In the genomic region with DNA sequence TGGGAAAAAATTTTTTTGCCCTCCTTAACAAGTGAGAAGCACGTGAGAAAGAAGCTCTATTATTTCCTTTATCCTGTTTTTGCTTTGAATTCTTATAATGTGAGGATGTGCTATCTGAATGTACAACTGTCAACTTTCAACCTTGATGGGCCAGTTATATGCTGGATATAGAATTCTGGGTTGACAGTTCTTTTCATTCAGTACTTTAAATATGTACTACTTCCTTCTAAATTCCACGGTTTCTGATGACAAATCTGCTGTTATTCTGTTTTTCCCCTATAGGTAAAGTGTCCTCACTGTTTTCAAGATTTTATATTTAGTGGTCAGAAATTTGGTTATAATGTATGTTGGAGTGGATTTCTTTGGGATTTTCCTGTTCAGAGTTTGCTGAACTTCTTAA, we compare ENCODE assay signal across 27 cellular contexts.
"Had no signal": no experiment of that assay in that cellular context is flagged by ENCODE, and none has a peak within 500 bp of the region (broad histone marks: within the 10 kb centered on the region; RNA-seq: fewer than 3 reads in every experiment).

No MANE protein-coding gene starts in this region.

- H3K27me3 Mint-ChIP-seq: naive B cell; natural killer cell treated with Interleukin-12 subunit alpha and Interleukin-12 subunit beta and Interleukin-15 and Interleukin-18, amount 100 ng/mL, for 72 hours; progenitor cell of endocrine pancreas; stimulated activated naive CD8-positive, alpha-beta T cell treated with anti-CD3 and anti-CD28 coated beads, Interleukin-15, amount 100 ng/mL, for 72 hours had no signal

- H3K4me1 Mint-ChIP-seq: neural progenitor cell had no signal

- H3K36me3 ChIP-seq: suprapubic skin had no signal

- H3K27ac ChIP-seq: coronary artery, hepatocyte, neural progenitor cell, parathyroid adenoma, suprapubic skin had no signal

- H2AFZ ChIP-seq: hepatocyte, neural progenitor cell, parathyroid adenoma had no signal

- H3K4me2 ChIP-seq: hepatocyte, neural progenitor cell, smooth muscle cell had no signal

- FAIRE-seq: endometrium, kidney had no signal

- H3K4me3 Mint-ChIP-seq: mesothelial cell of epicardium; natural killer cell treated with Interleukin-12 subunit alpha and Interleukin-12 subunit beta and Interleukin-15 and Interleukin-18, amount 100 ng/mL, for 72 hours; neural progenitor cell; stimulated activated naive CD8-positive, alpha-beta T cell treated with anti-CD3 and anti-CD28 coated beads, Interleukin-15, amount 100 ng/mL, for 72 hours had no signal

- ATAC-seq: left lobe of liver; mucosa of descending colon; natural killer cell treated with Interleukin-12 subunit alpha and Interleukin-12 subunit beta and Interleukin-15 and Interleukin-18, amount 100 ng/mL, for 72 hours; sciatic nerve; stimulated activated naive CD8-positive, alpha-beta T cell treated with anti-CD3 and anti-CD28 coated beads, Interleukin-15, amount 100 ng/mL, for 72 hours had no signal

- H3K4me3 ChIP-seq: coronary artery, hepatocyte, lung, mucosa of descending colon, neural progenitor cell, smooth muscle cell, suprapubic skin had no signal

- H3K9ac ChIP-seq: neural progenitor cell, parathyroid adenoma had no signal

- DNase-seq: dermis blood vessel endothelial cell; effector memory CD4-positive, alpha-beta T cell; head of caudate nucleus; kidney; mesenchymal stem cell; mucosa of descending colon; naive B cell; stimulated activated CD4-positive, alpha-beta T cell treated with anti-CD3 and anti-CD28 coated beads, Interleukin-12 subunit alpha, Interleukin-12 subunit beta, amount 100 ng/mL, for 4 hours; stimulated activated CD4-positive, alpha-beta T cell treated with anti-CD3 and anti-CD28 coated beads, Interleukin-1b, Interleukin-23, amount 100 ng/mL, for 48 hours; stimulated activated CD4-positive, alpha-beta T cell treated with anti-CD3 and anti-CD28 coated beads, Interleukin-4, amount 100 ng/mL, for 1 hour; stimulated activated CD8-positive, alpha-beta memory T cell treated with anti-CD3 and anti-CD28 coated beads, Interleukin-4, amount 100 ng/mL, for 48 hours; stimulated activated naive CD4-positive, alpha-beta T cell; stimulated activated naive CD8-positive, alpha-beta T cell treated with anti-CD3 and anti-CD28 coated beads, Interleukin-15, amount 100 ng/mL, for 72 hours; trophoblast cell had no signal

- H3K27me3 ChIP-seq: hepatocyte, neural progenitor cell, suprapubic skin had no signal

- H3K27ac Mint-ChIP-seq: mesothelial cell of epicardium; natural killer cell treated with Interleukin-12 subunit alpha and Interleukin-12 subunit beta and Interleukin-15 and Interleukin-18, amount 100 ng/mL, for 72 hours; neural progenitor cell; progenitor cell of endocrine pancreas had no signal

- H3K9me3 ChIP-seq: suprapubic skin had no signal

- H3K4me1 ChIP-seq: neural progenitor cell, parathyroid adenoma, suprapubic skin had no signal
